In genomic region chr13:48393030-48393697, GRCh38 we compare ENCODE assay signal across 1 cellular context.
TF ChIP-seq lines count a peak whose summit lies in the region.

No MANE protein-coding gene starts in this region.

TF ChIP-seq in HepG2, 621 proteins besides CTCF, POLR2A, EP300 and RAD21 (continued from another document):
- peak; percentile 32 for TF ChIP-seq PAXIP1 (CRISPR knock-in tag; conservative IDR thresholded peaks at IDR 0.05)
- no peak for TF ChIP-seq ZNF33B (CRISPR knock-in tag; IDR thresholded peaks at IDR 0.05)
- no peak for TF ChIP-seq ONECUT2 (CRISPR knock-in tag; IDR thresholded peaks at IDR 0.05)
- TF ChIP-seq, protein P1, sequence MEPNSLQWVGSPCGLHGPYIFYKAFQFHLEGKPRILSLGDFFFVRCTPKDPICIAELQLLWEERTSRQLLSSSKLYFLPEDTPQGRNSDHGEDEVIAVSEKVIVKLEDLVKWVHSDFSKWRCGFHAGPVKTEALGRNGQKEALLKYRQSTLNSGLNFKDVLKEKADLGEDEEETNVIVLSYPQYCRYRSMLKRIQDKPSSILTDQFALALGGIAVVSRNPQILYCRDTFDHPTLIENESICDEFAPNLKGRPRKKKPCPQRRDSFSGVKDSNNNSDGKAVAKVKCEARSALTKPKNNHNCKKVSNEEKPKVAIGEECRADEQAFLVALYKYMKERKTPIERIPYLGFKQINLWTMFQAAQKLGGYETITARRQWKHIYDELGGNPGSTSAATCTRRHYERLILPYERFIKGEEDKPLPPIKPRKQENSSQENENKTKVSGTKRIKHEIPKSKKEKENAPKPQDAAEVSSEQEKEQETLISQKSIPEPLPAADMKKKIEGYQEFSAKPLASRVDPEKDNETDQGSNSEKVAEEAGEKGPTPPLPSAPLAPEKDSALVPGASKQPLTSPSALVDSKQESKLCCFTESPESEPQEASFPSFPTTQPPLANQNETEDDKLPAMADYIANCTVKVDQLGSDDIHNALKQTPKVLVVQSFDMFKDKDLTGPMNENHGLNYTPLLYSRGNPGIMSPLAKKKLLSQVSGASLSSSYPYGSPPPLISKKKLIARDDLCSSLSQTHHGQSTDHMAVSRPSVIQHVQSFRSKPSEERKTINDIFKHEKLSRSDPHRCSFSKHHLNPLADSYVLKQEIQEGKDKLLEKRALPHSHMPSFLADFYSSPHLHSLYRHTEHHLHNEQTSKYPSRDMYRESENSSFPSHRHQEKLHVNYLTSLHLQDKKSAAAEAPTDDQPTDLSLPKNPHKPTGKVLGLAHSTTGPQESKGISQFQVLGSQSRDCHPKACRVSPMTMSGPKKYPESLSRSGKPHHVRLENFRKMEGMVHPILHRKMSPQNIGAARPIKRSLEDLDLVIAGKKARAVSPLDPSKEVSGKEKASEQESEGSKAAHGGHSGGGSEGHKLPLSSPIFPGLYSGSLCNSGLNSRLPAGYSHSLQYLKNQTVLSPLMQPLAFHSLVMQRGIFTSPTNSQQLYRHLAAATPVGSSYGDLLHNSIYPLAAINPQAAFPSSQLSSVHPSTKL (CRISPR knock-in tag; IDR thresholded peaks at IDR 0.05): 0 out of 2 replicates have a peak, but pooled peaks have one; percentile 8
- TF ChIP-seq GMEB1 (CRISPR knock-in tag; IDR thresholded peaks at IDR 0.05; ENCODE audit: borderline replicate concordance): no peak
- no peak for TF ChIP-seq TCF7 (IDR thresholded peaks at IDR 0.05; ENCODE audit: low read depth)
- TF ChIP-seq CHCHD3 (CRISPR knock-in tag; IDR thresholded peaks at IDR 0.05): no peak
- TF ChIP-seq CEBPG (CRISPR knock-in tag; IDR thresholded peaks at IDR 0.05): peak; percentile 11; the same call in 1 of the 2 replicates
- no peak for TF ChIP-seq IKZF1 (IDR thresholded peaks at IDR 0.05)
- TF ChIP-seq ZNF569 (CRISPR knock-in tag; IDR thresholded peaks at IDR 0.05; ENCODE audit: borderline replicate concordance): no peak
- TF ChIP-seq, protein P2, sequence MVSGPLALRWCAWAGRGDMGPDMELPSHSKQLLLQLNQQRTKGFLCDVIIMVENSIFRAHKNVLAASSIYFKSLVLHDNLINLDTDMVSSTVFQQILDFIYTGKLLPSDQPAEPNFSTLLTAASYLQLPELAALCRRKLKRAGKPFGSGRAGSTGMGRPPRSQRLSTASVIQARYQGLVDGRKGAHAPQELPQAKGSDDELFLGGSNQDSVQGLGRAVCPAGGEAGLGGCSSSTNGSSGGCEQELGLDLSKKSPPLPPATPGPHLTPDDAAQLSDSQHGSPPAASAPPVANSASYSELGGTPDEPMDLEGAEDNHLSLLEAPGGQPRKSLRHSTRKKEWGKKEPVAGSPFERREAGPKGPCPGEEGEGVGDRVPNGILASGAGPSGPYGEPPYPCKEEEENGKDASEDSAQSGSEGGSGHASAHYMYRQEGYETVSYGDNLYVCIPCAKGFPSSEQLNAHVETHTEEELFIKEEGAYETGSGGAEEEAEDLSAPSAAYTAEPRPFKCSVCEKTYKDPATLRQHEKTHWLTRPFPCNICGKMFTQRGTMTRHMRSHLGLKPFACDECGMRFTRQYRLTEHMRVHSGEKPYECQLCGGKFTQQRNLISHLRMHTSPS (CRISPR knock-in tag; IDR thresholded peaks at IDR 0.05; ENCODE audit: low read depth): no peak
- TF ChIP-seq ZNF572 (CRISPR knock-in tag; IDR thresholded peaks at IDR 0.05): no peak
- no peak for TF ChIP-seq ZNF383 (CRISPR knock-in tag; IDR thresholded peaks at IDR 0.05; ENCODE audit: borderline replicate concordance)
- TF ChIP-seq ZNF563 (CRISPR knock-in tag; IDR thresholded peaks at IDR 0.05): no peak
- TF ChIP-seq ZFP62 (CRISPR knock-in tag; IDR thresholded peaks at IDR 0.05): no peak
- TF ChIP-seq RXRB (CRISPR knock-in tag; IDR thresholded peaks at IDR 0.05; ENCODE audit: borderline replicate concordance): peak; percentile 27; the same call in 1 of the 2 replicates
- no peak for TF ChIP-seq ZIK1 (CRISPR knock-in tag; IDR thresholded peaks at IDR 0.05; ENCODE audit: borderline replicate concordance, low read depth)
- peak; percentile 39; the same call in 1 of the 2 replicates for TF ChIP-seq HNF4G (IDR thresholded peaks at IDR 0.05; ENCODE audit: borderline replicate concordance, low read depth, low read length)
- no peak for TF ChIP-seq HNF4G (CRISPR knock-in tag; IDR thresholded peaks at IDR 0.05; ENCODE audit: borderline replicate concordance, low read depth)
- no peak for TF ChIP-seq SP4 (CRISPR knock-in tag; IDR thresholded peaks at IDR 0.05)
- no peak for TF ChIP-seq ZNF660 (CRISPR knock-in tag; IDR thresholded peaks at IDR 0.05; ENCODE audit: borderline replicate concordance, low read depth)
- TF ChIP-seq ZNF446 (CRISPR knock-in tag; IDR thresholded peaks at IDR 0.05): no peak
- no peak for TF ChIP-seq FIP1L1 (IDR thresholded peaks at IDR 0.05; ENCODE audit: borderline replicate concordance, insufficient read depth, low read depth, low read length)
- TF ChIP-seq ZNF616 (CRISPR knock-in tag; IDR thresholded peaks at IDR 0.05; ENCODE audit: low read depth): no peak
- 0 out of 2 replicates have a peak, but pooled peaks have one; percentile 21 for TF ChIP-seq CEBPB (IDR thresholded peaks at IDR 0.05; ENCODE audit: borderline replicate concordance, low read depth, low read length)
- TF ChIP-seq, protein P3, sequence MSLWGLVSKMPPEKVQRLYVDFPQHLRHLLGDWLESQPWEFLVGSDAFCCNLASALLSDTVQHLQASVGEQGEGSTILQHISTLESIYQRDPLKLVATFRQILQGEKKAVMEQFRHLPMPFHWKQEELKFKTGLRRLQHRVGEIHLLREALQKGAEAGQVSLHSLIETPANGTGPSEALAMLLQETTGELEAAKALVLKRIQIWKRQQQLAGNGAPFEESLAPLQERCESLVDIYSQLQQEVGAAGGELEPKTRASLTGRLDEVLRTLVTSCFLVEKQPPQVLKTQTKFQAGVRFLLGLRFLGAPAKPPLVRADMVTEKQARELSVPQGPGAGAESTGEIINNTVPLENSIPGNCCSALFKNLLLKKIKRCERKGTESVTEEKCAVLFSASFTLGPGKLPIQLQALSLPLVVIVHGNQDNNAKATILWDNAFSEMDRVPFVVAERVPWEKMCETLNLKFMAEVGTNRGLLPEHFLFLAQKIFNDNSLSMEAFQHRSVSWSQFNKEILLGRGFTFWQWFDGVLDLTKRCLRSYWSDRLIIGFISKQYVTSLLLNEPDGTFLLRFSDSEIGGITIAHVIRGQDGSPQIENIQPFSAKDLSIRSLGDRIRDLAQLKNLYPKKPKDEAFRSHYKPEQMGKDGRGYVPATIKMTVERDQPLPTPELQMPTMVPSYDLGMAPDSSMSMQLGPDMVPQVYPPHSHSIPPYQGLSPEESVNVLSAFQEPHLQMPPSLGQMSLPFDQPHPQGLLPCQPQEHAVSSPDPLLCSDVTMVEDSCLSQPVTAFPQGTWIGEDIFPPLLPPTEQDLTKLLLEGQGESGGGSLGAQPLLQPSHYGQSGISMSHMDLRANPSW (CRISPR knock-in tag; IDR thresholded peaks at IDR 0.05; ENCODE audit: borderline replicate concordance): no peak
- TF ChIP-seq SOX13 (IDR thresholded peaks at IDR 0.05): no peak
- TF ChIP-seq SOX13 (CRISPR knock-in tag; conservative IDR thresholded peaks at IDR 0.05 in 1 of 2, IDR thresholded peaks at IDR 0.05 in 1 of 2): peak in 1 of 2 experiments; percentile 40; a peak in 1 of 4 replicates
- TF ChIP-seq KAT2B (IDR thresholded peaks at IDR 0.05; ENCODE audit: borderline replicate concordance, low read depth, low read length): no peak
- no peak for TF ChIP-seq ZZZ3 (CRISPR knock-in tag; IDR thresholded peaks at IDR 0.05; ENCODE audit: borderline replicate concordance)
- TF ChIP-seq TSC22D2 (CRISPR knock-in tag; IDR thresholded peaks at IDR 0.05; ENCODE audit: borderline replicate concordance): no peak
- no peak for TF ChIP-seq BCL6 (CRISPR knock-in tag; IDR thresholded peaks at IDR 0.05)
